ENCODE assay signal across 1 cellular context in the genomic region with DNA sequence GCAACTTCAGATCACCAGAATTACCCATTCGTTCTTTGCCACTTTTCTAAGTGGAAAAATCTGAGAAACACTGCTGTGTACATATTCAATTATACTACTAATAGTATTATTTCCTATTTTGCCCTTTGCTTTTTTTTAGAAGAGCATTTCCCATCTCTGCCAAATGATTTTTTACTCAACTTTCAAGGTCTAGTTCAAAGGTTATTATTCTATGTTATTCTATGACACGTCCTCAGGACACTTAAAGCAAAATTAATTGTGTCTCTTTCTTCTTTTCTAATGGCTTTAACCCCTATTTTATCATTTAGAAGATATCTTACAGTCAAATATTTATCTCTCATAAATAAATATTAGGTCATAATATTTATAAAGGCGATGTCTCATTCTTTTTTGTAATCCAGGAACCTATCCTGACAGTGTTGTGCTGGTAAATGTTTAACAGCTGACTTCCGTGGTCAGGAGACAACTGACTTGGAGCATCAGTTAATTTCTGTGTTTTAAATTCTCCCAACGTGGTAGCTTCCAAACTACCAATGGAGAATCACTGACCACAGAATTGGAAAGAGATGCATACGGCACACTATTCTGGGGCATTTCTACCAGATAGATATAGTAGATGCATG.
TF ChIP-seq lines count a peak whose summit lies in the region.

No MANE protein-coding gene starts in this region.

TF ChIP-seq in HepG2, 621 proteins besides CTCF, POLR2A, EP300 and RAD21 (continued from another document):
- TF ChIP-seq, protein P1, sequence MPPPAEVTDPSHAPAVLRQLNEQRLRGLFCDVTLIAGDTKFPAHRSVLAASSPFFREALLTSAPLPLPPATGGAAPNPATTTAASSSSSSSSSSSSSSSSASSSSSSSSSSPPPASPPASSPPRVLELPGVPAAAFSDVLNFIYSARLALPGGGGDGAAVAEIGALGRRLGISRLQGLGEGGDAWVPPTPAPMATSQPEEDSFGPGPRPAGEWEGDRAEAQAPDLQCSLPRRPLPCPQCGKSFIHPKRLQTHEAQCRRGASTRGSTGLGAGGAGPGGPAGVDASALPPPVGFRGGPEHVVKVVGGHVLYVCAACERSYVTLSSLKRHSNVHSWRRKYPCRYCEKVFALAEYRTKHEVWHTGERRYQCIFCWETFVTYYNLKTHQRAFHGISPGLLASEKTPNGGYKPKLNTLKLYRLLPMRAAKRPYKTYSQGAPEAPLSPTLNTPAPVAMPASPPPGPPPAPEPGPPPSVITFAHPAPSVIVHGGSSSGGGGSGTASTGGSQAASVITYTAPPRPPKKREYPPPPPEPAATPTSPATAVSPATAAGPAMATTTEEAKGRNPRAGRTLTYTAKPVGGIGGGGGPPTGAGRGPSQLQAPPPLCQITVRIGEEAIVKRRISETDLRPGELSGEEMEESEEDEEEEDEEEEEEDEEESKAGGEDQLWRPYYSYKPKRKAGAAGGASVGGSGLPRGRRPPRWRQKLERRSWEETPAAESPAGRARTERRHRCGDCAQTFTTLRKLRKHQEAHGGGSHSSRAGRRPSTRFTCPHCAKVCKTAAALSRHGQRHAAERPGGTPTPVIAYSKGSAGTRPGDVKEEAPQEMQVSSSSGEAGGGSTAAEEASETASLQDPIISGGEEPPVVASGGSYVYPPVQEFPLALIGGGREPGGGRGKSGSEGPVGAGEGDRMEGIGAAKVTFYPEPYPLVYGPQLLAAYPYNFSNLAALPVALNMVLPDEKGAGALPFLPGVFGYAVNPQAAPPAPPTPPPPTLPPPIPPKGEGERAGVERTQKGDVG (CRISPR knock-in tag; IDR thresholded peaks at IDR 0.05; ENCODE audit: borderline replicate concordance): no peak
- TF ChIP-seq PCBP2 (optimal IDR thresholded peaks at IDR 0.05; ENCODE audit: low read depth, low read length, poor library complexity, severe bottlenecking): no peak
- TF ChIP-seq FLYWCH1 (CRISPR knock-in tag; IDR thresholded peaks at IDR 0.05): no peak
- no peak for TF ChIP-seq ZNF343 (CRISPR knock-in tag; IDR thresholded peaks at IDR 0.05)
- TF ChIP-seq REXO4 (CRISPR knock-in tag; IDR thresholded peaks at IDR 0.05; ENCODE audit: borderline replicate concordance): no peak
- TF ChIP-seq ZNF678 (CRISPR knock-in tag; IDR thresholded peaks at IDR 0.05): no peak
- TF ChIP-seq AHR (CRISPR knock-in tag; IDR thresholded peaks at IDR 0.05): no peak
